ENCODE assay signal across 10 cellular contexts in the genomic region with DNA sequence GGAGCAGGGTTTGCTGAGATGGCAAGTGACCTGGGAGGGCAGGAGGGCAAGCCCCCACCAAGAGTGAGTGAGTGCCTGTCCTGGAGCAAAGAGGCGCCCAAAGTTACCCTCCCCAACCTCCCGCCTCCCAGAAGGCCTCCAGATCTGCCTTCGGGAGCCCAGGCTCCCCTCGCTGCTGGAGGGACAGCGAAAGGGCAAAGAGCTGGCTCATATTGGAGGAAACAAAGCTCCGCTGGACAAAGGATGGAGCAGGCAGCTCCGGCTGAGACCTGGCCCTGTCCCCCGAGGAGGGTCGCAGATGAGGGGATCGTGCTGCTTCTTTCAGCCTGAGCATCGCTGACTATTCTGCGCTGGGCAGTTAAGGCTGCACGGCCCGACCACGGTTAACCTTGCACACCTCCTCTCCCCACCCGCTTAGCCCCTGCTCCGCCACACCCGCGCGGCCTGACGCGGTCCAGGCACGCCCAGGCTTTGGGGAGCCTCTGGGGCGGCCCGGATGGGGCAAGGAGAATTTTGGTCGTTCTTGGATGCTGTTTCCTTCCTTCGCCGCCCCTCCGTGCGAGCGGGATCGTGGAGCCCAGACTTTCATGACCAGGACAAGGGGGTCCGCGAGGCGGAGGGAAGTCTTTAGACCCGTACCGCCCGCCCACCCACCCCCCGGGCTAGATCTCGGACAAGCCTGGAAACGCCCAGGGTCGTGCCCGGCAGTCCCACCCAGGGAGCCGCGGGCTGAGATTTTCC. TPM values are rescaled to one million over a fixed set of nuclear protein-coding genes. Genes with fewer than 3 reads are reported as not detected.
A peak's percentile ranks its signal among the peaks of the same experiment; 100 is the strongest.
DNase-seq lines count a peak whose midpoint lies in the region; ATAC-seq, FAIRE-seq and TF ChIP-seq lines count a peak whose summit lies in the region.
"Had no signal": no experiment of that assay in that cellular context is flagged by ENCODE, and none has a peak within 500 bp of the region (broad histone marks: within the 10 kb centered on the region; RNA-seq: fewer than 3 reads in every experiment).

No MANE protein-coding gene starts in this region.

- BruUV-seq in HCT116 (replicated peaks; lab: Mats Ljungman, UMichigan) (no TSS peak), K562 (replicated peaks; lab: Mats Ljungman, UMichigan) (no TSS peak)

- CTCF ChIA-PET in HCT116 (lab: Charles Lee): no interaction called here
- CTCF ChIA-PET in K562 (lab: Yijun Ruan, JAX; ENCODE audit: low intra/inter-chr PET ratio): no interaction called here

- peak overlapping the region; percentile 32 to 41; a peak in 2 of 4 replicates for H3K4me3 ChIP-seq in HCT116 (replicated peaks in 1 of 2; ENCODE audit: low read depth in 1 of 2, low read length in 2 of 2)
- no peak overlapping the region for H3K4me3 ChIP-seq in K562
- H3K4me3 ChIP-seq in kidney (ENCODE audit: low read length in 2 of 2): peak overlapping the region; percentile 24 to 76
- H3K4me3 ChIP-seq in skin epidermis: peak overlapping the region; percentile 49 to 70 (median 57)

- TF ChIP-seq RAD21 in HCT116 (IDR thresholded peaks at IDR 0.05; ENCODE audit: low read depth) (no peak), K562 (CRISPR knock-in tag; conservative IDR thresholded peaks at IDR 0.05 in 1 of 2, IDR thresholded peaks at IDR 0.05 in 1 of 2) (no peak)

- TF ChIP-seq EP300 in K562 (IDR thresholded peaks at IDR 0.05; ENCODE audit: low read length): no peak

- no peaks in the 10 kb centered on the region for H3K9me1 ChIP-seq in K562 (ENCODE audit: control insufficient read depth, insufficient read depth, low read length)

- H3K9me3 ChIP-seq in HCT116 (ENCODE audit: control insufficient read depth in 1 of 2, insufficient read depth in 1 of 2, low read depth in 1 of 2, low read length in 2 of 2): no peaks in the 10 kb centered on the region
- H3K9me3 ChIP-seq in K562 (replicated peaks; ENCODE audit: control insufficient read depth, insufficient read depth, low read depth, low read length): no peaks in the 10 kb centered on the region
- no peaks in the 10 kb centered on the region for H3K9me3 ChIP-seq in kidney (ENCODE audit: control insufficient read depth in 1 of 2, low read length in 2 of 2)

- POLR2A ChIA-PET in HCT116 (lab: Charles Lee): no interaction called here
- POLR2A ChIA-PET in K562 (lab: Yijun Ruan, JAX): interaction anchor here (0.7 kb wide), 1 partner anchor 22 kb away, joined by 3 read pairs; no protein-coding TSS in a partner anchor

- H3K4me1 ChIP-seq in HCT116 (ENCODE audit: control insufficient read depth in 1 of 2, insufficient read depth in 2 of 2, low read length in 2 of 2) (peaks cover 29 to 48% of the 10 kb centered on the region in 2 experiments), K562 (replicated peaks in 1 of 2; ENCODE audit: control insufficient read depth in 2 of 2, insufficient read depth in 2 of 2, low read length in 2 of 2) (peaks cover 15 to 43% of the 10 kb centered on the region in 2 experiments), kidney (ENCODE audit: control insufficient read depth in 1 of 2, insufficient read depth in 1 of 2, low read depth in 1 of 2, low read length in 2 of 2) (peaks cover 6 to 10% of the 10 kb centered on the region in 2 donors)

- ATAC-seq in HCT116: no peak
- ATAC-seq in K562: no peak
- ATAC-seq in HG03520 (IDR thresholded peaks at IDR 0.05; ENCODE audit: unreplicated experiment): no peak

- H3K27me3 ChIP-seq in HCT116 (ENCODE audit: insufficient read depth, low read length): no peaks in the 10 kb centered on the region
- peaks cover 0 to 33% of the 10 kb centered on the region in 2 experiments; a peak in 2 of 5 replicates for H3K27me3 ChIP-seq in K562 (ENCODE audit: control insufficient read depth in 2 of 2, insufficient read depth in 2 of 2, low read length in 2 of 2)

- H3K27ac ChIP-seq in HCT116 (ENCODE audit: low read depth, low read length): no peak overlapping the region
- H3K27ac ChIP-seq in K562 (ENCODE audit: extremely low read depth, low read depth, low read length): no peak overlapping the region
- peak overlapping the region in 1 of 2 donors; percentile 78 for H3K27ac ChIP-seq in kidney (ENCODE audit: low read depth in 2 of 2, low read length in 2 of 2)
- peak overlapping the region in 20 of 21 experiments; percentile 38 to 93 (median 77) for H3K27ac ChIP-seq in skin epidermis

- RAD21 ChIA-PET in HCT116 (lab: Charles Lee; ENCODE audit: low non-redundant PET in 1 of 2, low total read pairs in 2 of 2, uncharacterized antibody in 2 of 2, unreplicated experiment in 2 of 2): no interaction called here

- TF ChIP-seq POLR2A in HCT116 (IDR thresholded peaks at IDR 0.05; ENCODE audit: borderline replicate concordance, extremely low read depth, insufficient read depth, insufficient read length) (no peak), K562 (conservative IDR thresholded peaks at IDR 0.05) (no peak), GM12892 (IDR thresholded peaks at IDR 0.05; ENCODE audit: low read depth, low read length) (no peak)

- no peaks in the 10 kb centered on the region for H3K9me2 ChIP-seq in HCT116 (ENCODE audit: insufficient read depth)

- H3K9ac ChIP-seq in HCT116 (ENCODE audit: low read length) (no peak overlapping the region), K562 (ENCODE audit: insufficient read depth in 1 of 2, low read depth in 2 of 2, low read length in 2 of 2) (peak overlapping the region in 1 of 2 experiments; percentile 27; a peak in 2 of 4 replicates), kidney (ENCODE audit: low read length in 2 of 2) (peak overlapping the region in 1 of 2 donors; percentile 65)

- FAIRE-seq in K562 (lab: Jason Lieb, UNC) (no peak), kidney (lab: Jason Lieb, UNC) (no peak), GM12892 (lab: Jason Lieb, UNC) (no peak), GM19239 (lab: Jason Lieb, UNC) (no peak)

- TF ChIP-seq CTCF in HCT116 (IDR thresholded peaks at IDR 0.05 in 2 of 3, conservative IDR thresholded peaks at IDR 0.05 in 1 of 3; ENCODE audit: borderline replicate concordance in 1 of 3, insufficient read depth in 1 of 3, low read depth in 2 of 3, low read length in 2 of 3) (no peak), K562 (IDR thresholded peaks at IDR 0.05 in 2 of 3, conservative IDR thresholded peaks at IDR 0.05 in 1 of 3; ENCODE audit: insufficient read depth in 2 of 3, low read depth in 1 of 3, low read length in 3 of 3) (no peak), kidney (IDR thresholded peaks at IDR 0.05; ENCODE audit: borderline replicate concordance, extremely low read depth, insufficient read depth) (no peak)

- DNase-seq in HCT116 (ENCODE audit: low read depth, low spot score) (no peak), K562 (ENCODE audit: extremely low read depth in 1 of 4, low spot score in 3 of 4) (no peak), kidney (peak; percentile 81), GM12892 (ENCODE audit: insufficient read length) (no peak), GDM1 (lab: John Stamatoyannopoulos, UW) (no peak), GM19239 (ENCODE audit: insufficient read length, low spot score) (no peak)
- DNase-seq: NCI-H1048 had no signal

- 37% methylated on average over 27 of the region's 45 CpGs for WGBS in K562 (ENCODE audit: insufficient coverage, low coverage, missing lambda C conversion rate)

- in situ Hi-C loops in K562 (cut with MboI): no loop called here

- H3K79me2 ChIP-seq in HCT116 (ENCODE audit: insufficient read depth, low read length): no peaks in the 10 kb centered on the region
- H3K79me2 ChIP-seq in K562 (ENCODE audit: control insufficient read depth, insufficient read depth, low read length): peaks cover under 1% of the 10 kb centered on the region; the same call in 1 of the 3 replicates

- H3K4me2 ChIP-seq in HCT116 (ENCODE audit: low read length) (peak overlapping the region; percentile 76), K562 (ENCODE audit: insufficient read depth, low read length) (no peak overlapping the region)

- H3K36me3 ChIP-seq in HCT116 (ENCODE audit: control insufficient read depth in 1 of 2, insufficient read depth in 2 of 2, low read length in 2 of 2) (no peaks in the 10 kb centered on the region), K562 (ENCODE audit: control insufficient read depth, insufficient read depth, low read length) (no peaks in the 10 kb centered on the region), kidney (ENCODE audit: control insufficient read depth in 1 of 2, insufficient read depth in 2 of 2, low read length in 2 of 2) (no peaks in the 10 kb centered on the region)

- H4K20me1 ChIP-seq in HCT116 (ENCODE audit: insufficient read depth) (no peaks in the 10 kb centered on the region), K562 (replicated peaks; ENCODE audit: control insufficient read depth, insufficient read depth, low read length) (0 out of 2 replicates have a peak, but pooled peaks cover 6% of the 10 kb centered on the region)

- no peak overlapping the region for H2AFZ ChIP-seq in HCT116 (ENCODE audit: low read depth, low read length, poor library complexity, severe bottlenecking)
- H2AFZ ChIP-seq in K562 (ENCODE audit: low read depth, low read length): no peak overlapping the region

- intact Hi-C loops in HCT116 (cut with micrococcal nuclease) (no loop called here), K562 (cut with micrococcal nuclease) (no loop called here), kidney (cut with DNase I) (no loop called here)

RNA-seq across cellular contexts. Expression of a gene that starts 0.7 kb away (rescaled TPM):
- 15.9 TPM for total RNA-seq in HCT116 (2021; ENCODE audit: unreplicated experiment)
- 15.8 TPM in 2 replicates for polyA plus RNA-seq in HCT116 (2012)
- total RNA-seq in K562 (2011; cell fraction: chromatin; rRNA removed; ENCODE audit: low replicate concordance): 283 and 655 TPM in 2 replicates
- total RNA-seq in K562 (2011; cell fraction: nucleolus; rRNA removed): 463 and 540 TPM in 2 replicates
- 244 and 351 TPM in 2 replicates for total RNA-seq in K562 (2011; cell fraction: nucleoplasm; rRNA removed)
- 152 and 190 TPM in 2 replicates for total RNA-seq in K562 (2014; rRNA removed)
- 60.7 and 88.3 TPM in 2 replicates for total RNA-seq in K562 (2014; rRNA removed; fragmentation: Illumina TruSeq; extraction: Trizol)
- total RNA-seq in K562 (2015; rRNA removed; fragmentation: Illumina TruSeq; extraction: Trizol): 47.5 and 50.1 TPM in 2 replicates
- 149 and 161 TPM in 2 replicates for total RNA-seq in K562 (2021)
- 209 and 284 TPM in 2 replicates for polyA plus RNA-seq in K562 (2011; rRNA removed)
- 214 and 249 TPM in 2 replicates for polyA plus RNA-seq in K562 (2011; cell fraction: cytosol; rRNA removed)
- polyA plus RNA-seq in K562 (2011; cell fraction: nucleus; rRNA removed): 1,089 and 1,150 TPM in 2 replicates
- polyA plus RNA-seq in K562 (2012): 67.9 and 83.7 TPM in 2 replicates
- 135 and 145 TPM in 2 replicates for polyA plus RNA-seq in K562 (2014; fragmentation: Illumina TruSeq; extraction: Trizol)
- 10 to 100 TPM in 1 of 2 experiments, 1 to 10 TPM in 1; 5.4 to 11.0 TPM for polyA plus RNA-seq in K562 (2014; fragmentation: Nextera tagmentation; extraction: Ambion mirVana)
- polyA plus RNA-seq in K562 (2014; rRNA removed): 116 and 140 TPM in 2 replicates
- polyA minus RNA-seq in K562 (2011; rRNA and poly(A)+ RNA removed): 191 and 192 TPM in 2 replicates
- polyA minus RNA-seq in K562 (2011; cell fraction: cytosol; rRNA and poly(A)+ RNA removed): 144 and 183 TPM in 2 replicates
- polyA minus RNA-seq in K562 (2011; cell fraction: nucleus; rRNA and poly(A)+ RNA removed): 158 and 240 TPM in 2 replicates
- 50.0 TPM for total RNA-seq in kidney
- polyA plus RNA-seq in kidney (ENCODE audit: insufficient read depth, low read depth, low replicate concordance): 39.1 TPM
- polyA plus RNA-seq in GM12892 (2012; ENCODE audit: missing spikeins): 2.4 TPM

RNA-seq across cellular contexts. Expression of a gene that starts 10.2 kb away (rescaled TPM):
- total RNA-seq in HCT116 (2021; ENCODE audit: unreplicated experiment): 0.61 TPM
- 0.22 and 0.30 TPM in 2 replicates for polyA plus RNA-seq in HCT116 (2012)
- total RNA-seq in K562 (2011; cell fraction: chromatin; rRNA removed; ENCODE audit: low replicate concordance): 0.12 TPM in 1 of 2 replicates, not detected in the other
- total RNA-seq in K562 (2011; cell fraction: nucleolus; rRNA removed): not detected in 2 replicates
- total RNA-seq in K562 (2011; cell fraction: nucleoplasm; rRNA removed): not detected in 2 replicates
- total RNA-seq in K562 (2014; rRNA removed): not detected in 2 replicates
- total RNA-seq in K562 (2014; rRNA removed; fragmentation: Illumina TruSeq; extraction: Trizol): not detected in 2 replicates
- not detected in 2 replicates for total RNA-seq in K562 (2015; rRNA removed; fragmentation: Illumina TruSeq; extraction: Trizol)
- 0.02 TPM in 1 of 2 replicates, not detected in the other for total RNA-seq in K562 (2021)
- polyA plus RNA-seq in K562 (2011; rRNA removed): not detected in 2 replicates
- polyA plus RNA-seq in K562 (2011; cell fraction: cytosol; rRNA removed): 0.01 TPM in 1 of 2 replicates, not detected in the other
- polyA plus RNA-seq in K562 (2011; cell fraction: nucleus; rRNA removed): 0.06 and 0.18 TPM in 2 replicates
- 0.10 and 0.18 TPM in 2 replicates for polyA plus RNA-seq in K562 (2012)
- not detected in 2 replicates for polyA plus RNA-seq in K562 (2014; fragmentation: Illumina TruSeq; extraction: Trizol)
- polyA plus RNA-seq in K562 (2014; fragmentation: Nextera tagmentation; extraction: Ambion mirVana): under 1 TPM; 0.07 to 0.08 TPM
- polyA plus RNA-seq in K562 (2014; rRNA removed): not detected in 2 replicates
- not detected in 2 replicates for polyA minus RNA-seq in K562 (2011; rRNA and poly(A)+ RNA removed)
- polyA minus RNA-seq in K562 (2011; cell fraction: cytosol; rRNA and poly(A)+ RNA removed): not detected in 2 replicates
- not detected in 2 replicates for polyA minus RNA-seq in K562 (2011; cell fraction: nucleus; rRNA and poly(A)+ RNA removed)
- 3.3 TPM for total RNA-seq in kidney
- 0.52 TPM for polyA plus RNA-seq in kidney (ENCODE audit: insufficient read depth, low read depth, low replicate concordance)
- polyA plus RNA-seq in GM12892 (2012; ENCODE audit: missing spikeins): not detected
- total RNA-seq: myocyte had no signal

RNA-seq across cellular contexts. Expression of a gene that starts 38.2 kb away (rescaled TPM):
- 1.2 TPM for total RNA-seq in HCT116 (2021; ENCODE audit: unreplicated experiment)
- 1.3 and 1.5 TPM in 2 replicates for polyA plus RNA-seq in HCT116 (2012)
- 21.1 and 67.2 TPM in 2 replicates for total RNA-seq in K562 (2011; cell fraction: chromatin; rRNA removed; ENCODE audit: low replicate concordance)
- total RNA-seq in K562 (2011; cell fraction: nucleolus; rRNA removed): 38.7 and 48.8 TPM in 2 replicates
- total RNA-seq in K562 (2011; cell fraction: nucleoplasm; rRNA removed): 25.6 and 29.8 TPM in 2 replicates
- 12.6 and 17.4 TPM in 2 replicates for total RNA-seq in K562 (2014; rRNA removed)
- 3.3 and 4.3 TPM in 2 replicates for total RNA-seq in K562 (2014; rRNA removed; fragmentation: Illumina TruSeq; extraction: Trizol)
- 8.8 and 9.2 TPM in 2 replicates for total RNA-seq in K562 (2015; rRNA removed; fragmentation: Illumina TruSeq; extraction: Trizol)
- total RNA-seq in K562 (2021): 12.4 and 13.4 TPM in 2 replicates
- 7.7 and 10.6 TPM in 2 replicates for polyA plus RNA-seq in K562 (2011; rRNA removed)
- 9.8 and 17.0 TPM in 2 replicates for polyA plus RNA-seq in K562 (2011; cell fraction: cytosol; rRNA removed)
- polyA plus RNA-seq in K562 (2011; cell fraction: nucleus; rRNA removed): 51.3 and 85.1 TPM in 2 replicates
- 10.0 and 15.4 TPM in 2 replicates for polyA plus RNA-seq in K562 (2012)
- polyA plus RNA-seq in K562 (2014; fragmentation: Illumina TruSeq; extraction: Trizol): 8.7 and 9.8 TPM in 2 replicates
- under 1 TPM; 0.11 to 0.49 TPM for polyA plus RNA-seq in K562 (2014; fragmentation: Nextera tagmentation; extraction: Ambion mirVana)
- 16.0 and 18.1 TPM in 2 replicates for polyA plus RNA-seq in K562 (2014; rRNA removed)
- 10.8 and 11.9 TPM in 2 replicates for polyA minus RNA-seq in K562 (2011; rRNA and poly(A)+ RNA removed)
- polyA minus RNA-seq in K562 (2011; cell fraction: cytosol; rRNA and poly(A)+ RNA removed): 2.6 and 4.9 TPM in 2 replicates
- 32.0 and 33.5 TPM in 2 replicates for polyA minus RNA-seq in K562 (2011; cell fraction: nucleus; rRNA and poly(A)+ RNA removed)
- total RNA-seq in kidney: 7.6 TPM
- polyA plus RNA-seq in kidney (ENCODE audit: insufficient read depth, low read depth, low replicate concordance): 7.4 TPM
- polyA plus RNA-seq in GM12892 (2012; ENCODE audit: missing spikeins): 4.0 TPM

Comparison
In these comparisons a context has a peak if more than half of its experiments do, and no peak if none do; other contexts are left out.
1. H3K27ac ChIP-seq: peak in skin epidermis (20 of 21); none in HCT116 (single experiment) and K562 (single experiment).